ENCODE assay signal across 18 cellular contexts in the genomic region with DNA sequence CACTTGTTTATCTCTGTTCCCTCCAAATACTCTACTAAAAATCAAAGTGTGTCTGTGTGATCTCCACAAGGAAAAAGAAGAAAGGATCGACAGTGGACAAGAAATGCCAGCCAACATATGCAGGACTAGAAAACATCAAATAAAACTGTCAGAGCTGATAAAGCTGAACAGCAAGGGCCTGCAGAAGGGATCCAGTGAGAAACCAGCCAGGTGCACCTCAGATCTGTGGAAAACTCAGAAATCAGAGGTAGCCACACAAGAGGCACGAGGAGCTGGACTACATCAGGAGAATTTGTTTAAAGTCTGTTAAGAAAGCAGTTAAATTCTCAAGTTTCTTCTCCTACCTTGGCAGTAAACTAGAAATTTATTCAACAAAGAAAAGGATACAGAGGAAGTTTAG.
DNase-seq lines count a peak whose midpoint lies in the region; ATAC-seq and TF ChIP-seq lines count a peak whose summit lies in the region.
"Had no signal": no experiment of that assay in that cellular context is flagged by ENCODE, and none has a peak within 500 bp of the region (broad histone marks: within the 10 kb centered on the region; RNA-seq: fewer than 3 reads in every experiment).

No MANE protein-coding gene starts in this region.

- H3K27me3 Mint-ChIP-seq in GM23338 (ENCODE audit: insufficient read depth, low read depth, poor library complexity) (no peaks in the 10 kb centered on the region), neural progenitor cell (ENCODE audit: insufficient read depth, low read depth) (no peaks in the 10 kb centered on the region), progenitor cell of endocrine pancreas (no peaks in the 10 kb centered on the region), glutamatergic neuron (ENCODE audit: unreplicated experiment) (no peaks in the 10 kb centered on the region)

- H3K27me3 ChIP-seq in GM23338 (ENCODE audit: insufficient read depth) = no peaks in the 10 kb centered on the region
- H3K27me3 ChIP-seq in esophagus muscularis mucosa = peaks cover 0 to 10% (median 0%) of the 10 kb centered on the region in 4 donors
- no peaks in the 10 kb centered on the region for H3K27me3 ChIP-seq in neural progenitor cell
- peaks cover 42% of the 10 kb centered on the region for H3K27me3 ChIP-seq in A673 (replicated peaks; ENCODE audit: insufficient read depth, low read depth, low read length, poor library complexity)
- H3K27me3 ChIP-seq: BLaER1 treated with 17β-estradiol and CSF1 and Interleukin-3, amounts not matched to agents 10 nM and 100 nM had no signal

- H3K4me2 ChIP-seq in GM23338 (no peak overlapping the region), neural progenitor cell (no peak overlapping the region)
- H3K4me2 ChIP-seq: BLaER1 treated with 17β-estradiol and CSF1 and Interleukin-3, amounts not matched to agents 10 nM and 100 nM had no signal

- H3K27ac Mint-ChIP-seq in GM23338 = no peak overlapping the region
- H3K27ac Mint-ChIP-seq in neural progenitor cell = no peak overlapping the region
- peak overlapping the region; percentile 27 for H3K27ac Mint-ChIP-seq in progenitor cell of endocrine pancreas
- H3K27ac Mint-ChIP-seq in glutamatergic neuron (ENCODE audit: unreplicated experiment) = no peak overlapping the region
- H3K27ac Mint-ChIP-seq: B cell; CD4-positive, alpha-beta T cell; CD8-positive, alpha-beta T cell had no signal

- no peaks in the 10 kb centered on the region; the same call in 1 of the 2 replicates for H3K9me2 ChIP-seq in GM23338 (ENCODE audit: insufficient read depth)

- POLR2A ChIA-PET in A673 (lab: Charles Lee; ENCODE audit: low non-redundant PET) = no interaction called here

- TF ChIP-seq CTCF in GM23338 (conservative IDR thresholded peaks at IDR 0.05; ENCODE audit: low read depth in 2 of 2) = no peak
- TF ChIP-seq CTCF in esophagus muscularis mucosa (IDR thresholded peaks at IDR 0.05) = no peak
- no peak for TF ChIP-seq CTCF in neural progenitor cell (IDR thresholded peaks at IDR 0.05)
- no peak for TF ChIP-seq CTCF in progenitor cell of endocrine pancreas (IDR thresholded peaks at IDR 0.05; ENCODE audit: unreplicated experiment)
- TF ChIP-seq CTCF in glutamatergic neuron (IDR thresholded peaks at IDR 0.05; ENCODE audit: partially characterized antibody, unreplicated experiment) = no peak
- no peak for TF ChIP-seq CTCF in A673 (conservative IDR thresholded peaks at IDR 0.05; ENCODE audit: low read depth, low read length)

- no peak overlapping the region for H3K4me3 ChIP-seq in GM23338
- H3K4me3 ChIP-seq in esophagus muscularis mucosa = no peak overlapping the region
- no peak overlapping the region for H3K4me3 ChIP-seq in neural progenitor cell
- H3K4me3 ChIP-seq in A673 (ENCODE audit: low read depth, low read length, poor library complexity, severe bottlenecking) = no peak overlapping the region
- H3K4me3 ChIP-seq: BLaER1 treated with 17β-estradiol and CSF1 and Interleukin-3, amounts not matched to agents 10 nM and 100 nM had no signal

- H3F3A ChIP-seq in GM23338 (replicated peaks; ENCODE audit: low read depth) (no peaks in the 10 kb centered on the region), neural progenitor cell (ENCODE audit: low read depth) (peaks cover 10% of the 10 kb centered on the region)

- no peaks in the 10 kb centered on the region for H3K79me2 ChIP-seq in GM23338 (replicated peaks; ENCODE audit: insufficient read depth)
- H3K79me2 ChIP-seq in neural progenitor cell (ENCODE audit: low read depth) = no peaks in the 10 kb centered on the region

- intact Hi-C loops in esophagus muscularis mucosa (cut with DNase I) = no loop called here
- intact Hi-C loops in A673 (cut with micrococcal nuclease; ENCODE audit: unreplicated experiment) = no loop called here

- H3K36me3 ChIP-seq in GM23338 (ENCODE audit: insufficient read depth) (no peaks in the 10 kb centered on the region), esophagus muscularis mucosa (no peaks in the 10 kb centered on the region), neural progenitor cell (no peaks in the 10 kb centered on the region), A673 (ENCODE audit: insufficient read depth, low read length, poor library complexity, severe bottlenecking) (no peaks in the 10 kb centered on the region)
- H3K36me3 ChIP-seq: BLaER1 treated with 17β-estradiol and CSF1 and Interleukin-3, amounts not matched to agents 10 nM and 100 nM had no signal

- no peaks in the 10 kb centered on the region for H3K4me1 Mint-ChIP-seq in GM23338
- H3K4me1 Mint-ChIP-seq in neural progenitor cell = peaks cover 10% of the 10 kb centered on the region
- H3K4me1 Mint-ChIP-seq in progenitor cell of endocrine pancreas (ENCODE audit: low read depth) = peaks cover 6% of the 10 kb centered on the region
- H3K4me1 Mint-ChIP-seq in glutamatergic neuron (ENCODE audit: low read depth, unreplicated experiment) = peaks cover 15% of the 10 kb centered on the region
- H3K4me1 Mint-ChIP-seq: B cell had no signal

- 63% methylated on average over 2 of the region's 2 CpGs for WGBS in esophagus muscularis mucosa

- H3K9me3 Mint-ChIP-seq in GM23338 (no peaks in the 10 kb centered on the region), neural progenitor cell (no peaks in the 10 kb centered on the region), progenitor cell of endocrine pancreas (ENCODE audit: low read depth) (no peaks in the 10 kb centered on the region), glutamatergic neuron (ENCODE audit: unreplicated experiment) (peaks cover 4% of the 10 kb centered on the region)
- H3K9me3 Mint-ChIP-seq: CD4-positive, alpha-beta T cell; CD8-positive, alpha-beta T cell had no signal

- H2AFZ ChIP-seq in GM23338 (0 out of 2 replicates have a peak overlapping the region, but pooled peaks have one; percentile 11), neural progenitor cell (replicated peaks) (peak overlapping the region; percentile 62)

- H3K4me3 Mint-ChIP-seq in GM23338 (no peak overlapping the region), neural progenitor cell (no peak overlapping the region), progenitor cell of endocrine pancreas (ENCODE audit: low read depth) (no peak overlapping the region), glutamatergic neuron (ENCODE audit: unreplicated experiment) (no peak overlapping the region)
- H3K4me3 Mint-ChIP-seq: B cell; CD4-positive, alpha-beta T cell; CD8-positive, alpha-beta T cell had no signal

- no peak for TF ChIP-seq EP300 in esophagus muscularis mucosa (IDR thresholded peaks at IDR 0.05)

- BruUV-seq in A673 (replicated peaks; lab: Mats Ljungman, UMichigan) = no TSS peak

- H3K27ac ChIP-seq in GM23338 (ENCODE audit: low read depth) = no peak overlapping the region
- H3K27ac ChIP-seq in esophagus muscularis mucosa (replicated peaks in 1 of 4) = no peak overlapping the region
- H3K27ac ChIP-seq in neural progenitor cell = no peak overlapping the region
- H3K27ac ChIP-seq in A673 (ENCODE audit: low read depth, low read length, poor library complexity, severe bottlenecking) = no peak overlapping the region
- H3K27ac ChIP-seq: BLaER1 treated with 17β-estradiol and CSF1 and Interleukin-3, amounts not matched to agents 10 nM and 100 nM; C4-2B had no signal

- H3K9ac ChIP-seq in neural progenitor cell = no peak overlapping the region
- H3K9ac ChIP-seq: BLaER1 treated with 17β-estradiol and CSF1 and Interleukin-3, amounts not matched to agents 10 nM and 100 nM had no signal

- H4K20me1 ChIP-seq in GM23338 (replicated peaks; ENCODE audit: insufficient read depth) = no peaks in the 10 kb centered on the region
- H4K20me1 ChIP-seq in neural progenitor cell (ENCODE audit: low read depth) = no peaks in the 10 kb centered on the region
- H4K20me1 ChIP-seq: BLaER1 treated with 17β-estradiol and CSF1 and Interleukin-3, amounts not matched to agents 10 nM and 100 nM had no signal

- H3K4me1 ChIP-seq in GM23338 (ENCODE audit: insufficient read depth) = no peaks in the 10 kb centered on the region
- H3K4me1 ChIP-seq in esophagus muscularis mucosa = no peaks in the 10 kb centered on the region
- peaks cover 11% of the 10 kb centered on the region for H3K4me1 ChIP-seq in neural progenitor cell
- H3K4me1 ChIP-seq in A673 (ENCODE audit: insufficient read depth, low read length, poor library complexity, severe bottlenecking) = no peaks in the 10 kb centered on the region
- H3K4me1 ChIP-seq: BLaER1 treated with 17β-estradiol and CSF1 and Interleukin-3, amounts not matched to agents 10 nM and 100 nM; Caco-2 had no signal

- CTCF ChIA-PET in A673 (lab: Charles Lee) = no interaction called here

- no peaks in the 10 kb centered on the region for H3K9me3 ChIP-seq in esophagus muscularis mucosa
- no peaks in the 10 kb centered on the region for H3K9me3 ChIP-seq in neural progenitor cell (ENCODE audit: low read depth)
- H3K9me3 ChIP-seq in A673 (ENCODE audit: low read depth, low read length, poor library complexity, severe bottlenecking) = no peaks in the 10 kb centered on the region
- H3K9me3 ChIP-seq: BLaER1 treated with 17β-estradiol and CSF1 and Interleukin-3, amounts not matched to agents 10 nM and 100 nM; Caco-2 had no signal

- no peak for TF ChIP-seq POLR2A in esophagus muscularis mucosa (IDR thresholded peaks at IDR 0.05; ENCODE audit: low read depth)

- DNase-seq in GM23338 (ENCODE audit: low spot score) = no peak
- DNase-seq in esophagus muscularis mucosa (ENCODE audit: extremely low spot score) = peak; percentile 47
- DNase-seq in neural progenitor cell (ENCODE audit: low spot score) = no peak
- no peak for DNase-seq in progenitor cell of endocrine pancreas (ENCODE audit: low spot score, unreplicated experiment)
- no peak for DNase-seq in glutamatergic neuron
- DNase-seq in A673 (ENCODE audit: low spot score) = no peak
- DNase-seq in NCI-H510A (lab: John Stamatoyannopoulos, UW) = no peak
- DNase-seq: 8988T; AML-193; Caco-2; Calu3; CD4-positive, alpha-beta T cell; CD8-positive, alpha-beta T cell; DMS79 treated with DMSO at 0.1 percent for 48 hours; GF-D8 had no signal

- H3K36me3 Mint-ChIP-seq in GM23338 (ENCODE audit: low read depth) = no peaks in the 10 kb centered on the region
- H3K36me3 Mint-ChIP-seq in neural progenitor cell = no peaks in the 10 kb centered on the region
- H3K36me3 Mint-ChIP-seq in progenitor cell of endocrine pancreas (ENCODE audit: insufficient read depth) = no peaks in the 10 kb centered on the region
- no peaks in the 10 kb centered on the region for H3K36me3 Mint-ChIP-seq in glutamatergic neuron (ENCODE audit: unreplicated experiment)
- H3K36me3 Mint-ChIP-seq: CD8-positive, alpha-beta T cell had no signal

- no peak for ATAC-seq in GM23338
- ATAC-seq: CD8-positive, alpha-beta T cell had no signal

TF ChIP-seq in GM23338, 12 proteins besides CTCF, POLR2A, EP300 and RAD21 (continues in another document):
- TF ChIP-seq NANOG (IDR thresholded peaks at IDR 0.05; ENCODE audit: borderline replicate concordance) = no peak
- no peak for TF ChIP-seq EZH2 (IDR thresholded peaks at IDR 0.05; ENCODE audit: low read depth, unreplicated experiment)
